ENCODE assay signal across 15 cellular contexts in genomic region chr6:11608600-11609323, GRCh38.
A peak's percentile ranks its signal among the peaks of the same experiment; 100 is the strongest.
DNase-seq lines count a peak whose midpoint lies in the region; ATAC-seq and TF ChIP-seq lines count a peak whose summit lies in the region.
"Had no signal": no experiment of that assay in that cellular context is flagged by ENCODE, and none has a peak within 500 bp of the region (broad histone marks: within the 10 kb centered on the region; RNA-seq: fewer than 3 reads in every experiment).

No MANE protein-coding gene starts in this region.

- intact Hi-C loops in ascending aorta (cut with DNase I), result loop anchor here (5.0 to 10.0 kb wide), 3 partner anchors 156 to 876 kb away; partner anchors contain the start of gene HIVEP1
- intact Hi-C loops in spleen (cut with DNase I; ENCODE audit: low total_unique reads), result no loop called here
- intact Hi-C loops in prostate gland (cut with DNase I), result no loop called here

- POLR2A ChIA-PET in naive thymus-derived CD8-positive, alpha-beta T cell (lab: Charles Lee), result no interaction called here

- H3K9me3 Mint-ChIP-seq in HFFc6, result no peaks in the 10 kb centered on the region
- no peaks in the 10 kb centered on the region for H3K9me3 Mint-ChIP-seq in naive thymus-derived CD8-positive, alpha-beta T cell
- H3K9me3 Mint-ChIP-seq: activated CD4-positive, alpha-beta memory T cell treated with anti-CD3 and anti-CD28 coated beads for 36 hours; activated T-cell treated with anti-CD3 and anti-CD28 coated beads, Interleukin-2, amount 50 U/mL, for 4 hours had no signal

- H3K27me3 ChIP-seq in ascending aorta (no peaks in the 10 kb centered on the region), lung (ENCODE audit: control insufficient read depth, insufficient read depth) (no peaks in the 10 kb centered on the region), spleen (replicated peaks in 1 of 7) (peaks cover 0 to 10% (median 0%) of the 10 kb centered on the region in 7 donors), prostate gland (replicated peaks; ENCODE audit: insufficient read depth) (no peaks in the 10 kb centered on the region)

- H3K4me1 ChIP-seq in ascending aorta (peaks cover 12 to 41% of the 10 kb centered on the region in 2 donors), lung (ENCODE audit: control insufficient read depth in 2 of 2, insufficient read depth in 2 of 2, low read length in 2 of 2) (peaks cover 17 to 22% of the 10 kb centered on the region in 2 donors), spleen (peaks cover 0 to 42% (median 25%) of the 10 kb centered on the region in 6 donors), prostate gland (replicated peaks) (peaks cover 8% of the 10 kb centered on the region)

- WGBS in lung, 2 donors, result 80 to 92% methylated on average over 6 of the region's 6 CpGs
- 89 to 94% (median 93%) methylated on average over 6 of the region's 6 CpGs for WGBS in spleen, 5 donors
- 96% methylated on average over 6 of the region's 6 CpGs for WGBS in prostate gland

- no peaks in the 10 kb centered on the region for H3K36me3 Mint-ChIP-seq in HFFc6 (ENCODE audit: low read depth)
- H3K36me3 Mint-ChIP-seq in naive thymus-derived CD8-positive, alpha-beta T cell, result no peaks in the 10 kb centered on the region
- H3K36me3 Mint-ChIP-seq: activated CD4-positive, alpha-beta memory T cell treated with anti-CD3 and anti-CD28 coated beads for 36 hours; activated naive CD8-positive, alpha-beta T cell had no signal

- H3K4me3 ChIP-seq in ascending aorta (peak overlapping the region in 1 of 2 donors; percentile 8), lung (no peak overlapping the region), spleen (no peak overlapping the region), prostate gland (no peak overlapping the region)

- H3K36me3 ChIP-seq in ascending aorta, result no peaks in the 10 kb centered on the region
- no peaks in the 10 kb centered on the region for H3K36me3 ChIP-seq in lung (ENCODE audit: control insufficient read depth in 2 of 2, insufficient read depth in 2 of 2, low read length in 2 of 2)
- H3K36me3 ChIP-seq in spleen, result no peaks in the 10 kb centered on the region
- no peaks in the 10 kb centered on the region for H3K36me3 ChIP-seq in prostate gland

- peaks cover 76% of the 10 kb centered on the region for H3K4me1 Mint-ChIP-seq in HFFc6 (ENCODE audit: low read depth)
- peaks cover 0 to 4% (median 3%) of the 10 kb centered on the region in 4 donors for H3K4me1 Mint-ChIP-seq in naive thymus-derived CD8-positive, alpha-beta T cell

- DNase-seq in HFFc6 (no peak), ascending aorta (ENCODE audit: low spot score in 2 of 2) (no peak), lung (ENCODE audit: low spot score) (no peak), spleen (no peak), prostate gland (ENCODE audit: low spot score) (no peak)
- DNase-seq in naive thymus-derived CD8-positive, alpha-beta T cell, result no peak
- DNase-seq: activated CD4-positive, alpha-beta memory T cell treated with anti-CD3 and anti-CD28 coated beads for 36 hours; activated T-cell treated with anti-CD3 and anti-CD28 coated beads, Interleukin-2, amount 50 U/mL, for 4 hours; H7; NCI-H187 treated with DMSO at 0.1 percent for 48 hours; NCI-H524; stimulated activated CD4-positive, alpha-beta T cell treated with anti-CD3 and anti-CD28 coated beads, Interleukin-1b, Interleukin-23, amount 100 ng/mL, for 48 hours had no signal

- peak overlapping the region; percentile 65 to 79 for H3K27ac ChIP-seq in ascending aorta
- peak overlapping the region; percentile 25 to 89 for H3K27ac ChIP-seq in lung (ENCODE audit: low read depth in 1 of 2, low read length in 1 of 2)
- peak overlapping the region in 7 of 8 donors; percentile 14 to 70 (median 66) for H3K27ac ChIP-seq in spleen
- H3K27ac ChIP-seq in prostate gland, result no peak overlapping the region

- TF ChIP-seq POLR2A in spleen (IDR thresholded peaks at IDR 0.05), result no peak
- no peak for TF ChIP-seq POLR2A in prostate gland (IDR thresholded peaks at IDR 0.05)

- no peaks in the 10 kb centered on the region for H3K27me3 Mint-ChIP-seq in HFFc6 (ENCODE audit: insufficient read depth)
- peaks cover 7 to 19% (median 9%) of the 10 kb centered on the region in 5 donors for H3K27me3 Mint-ChIP-seq in naive thymus-derived CD8-positive, alpha-beta T cell

- H3K9me3 ChIP-seq in ascending aorta, result no peaks in the 10 kb centered on the region
- no peaks in the 10 kb centered on the region for H3K9me3 ChIP-seq in lung (ENCODE audit: control insufficient read depth in 2 of 2, insufficient read depth in 1 of 2, low read length in 1 of 2)
- H3K9me3 ChIP-seq in spleen, result no peaks in the 10 kb centered on the region
- no peaks in the 10 kb centered on the region for H3K9me3 ChIP-seq in prostate gland

- ATAC-seq in lung (ENCODE audit: insufficient read depth, low FRiP score) (no peak), GM21717 (IDR thresholded peaks at IDR 0.05; ENCODE audit: unreplicated experiment) (no peak), GM21360 (IDR thresholded peaks at IDR 0.05; ENCODE audit: unreplicated experiment) (no peak)
- no peak for ATAC-seq in naive thymus-derived CD8-positive, alpha-beta T cell
- ATAC-seq: activated T-cell treated with anti-CD3 and anti-CD28 coated beads, Interleukin-2, amount 50 U/mL, for 4 hours had no signal

- H3K4me3 Mint-ChIP-seq in HFFc6, result peak overlapping the region; percentile 84
- no peak overlapping the region for H3K4me3 Mint-ChIP-seq in naive thymus-derived CD8-positive, alpha-beta T cell
- H3K4me3 Mint-ChIP-seq: activated CD4-positive, alpha-beta memory T cell treated with anti-CD3 and anti-CD28 coated beads for 36 hours; activated naive CD8-positive, alpha-beta T cell; activated T-cell treated with anti-CD3 and anti-CD28 coated beads, Interleukin-2, amount 50 U/mL, for 4 hours had no signal

- no peak for TF ChIP-seq CTCF in HFFc6 (IDR thresholded peaks at IDR 0.05)
- no peak for TF ChIP-seq CTCF in ascending aorta (IDR thresholded peaks at IDR 0.05)
- TF ChIP-seq CTCF in lung (IDR thresholded peaks at IDR 0.05; ENCODE audit: control extremely low read depth, extremely low read depth), result no peak
- TF ChIP-seq CTCF in spleen (IDR thresholded peaks at IDR 0.05 in 8 of 11, conservative IDR thresholded peaks at IDR 0.05 in 3 of 11), result no peak
- no peak for TF ChIP-seq CTCF in prostate gland (IDR thresholded peaks at IDR 0.05)

- peak overlapping the region; percentile 99 for H3K27ac Mint-ChIP-seq in HFFc6
- no peak overlapping the region for H3K27ac Mint-ChIP-seq in naive thymus-derived CD8-positive, alpha-beta T cell
- H3K27ac Mint-ChIP-seq: activated CD4-positive, alpha-beta memory T cell treated with anti-CD3 and anti-CD28 coated beads for 36 hours; activated naive CD8-positive, alpha-beta T cell had no signal

Comparison
In these comparisons a context has a peak if more than half of its experiments do, and no peak if none do; other contexts are left out.
1. H3K27ac ChIP-seq: peak in ascending aorta (2 of 2), lung (2 of 2) and spleen (7 of 8); none in prostate gland (0 of 2).